ENCODE assay signal across 7 cellular contexts in genomic region chr15:67542462-67543347, GRCh38.
A peak's percentile ranks its signal among the peaks of the same experiment; 100 is the strongest.
DNase-seq lines count a peak whose midpoint lies in the region; TF ChIP-seq lines count a peak whose summit lies in the region.

Gene MAP2K5, plus strand, starts transcription at chr15:67542703. Its CDS starts 633 bp downstream, at chr15:67543336.

- no peaks in the 10 kb centered on the region for H3K36me3 ChIP-seq in mucosa of stomach (ENCODE audit: control insufficient read depth, insufficient read depth, low read length)

- peak within 1 kb of the TSS; percentile 93 for H3K9ac ChIP-seq in mucosa of stomach (ENCODE audit: low read length)

- H3K27me3 ChIP-seq in HL-60 (ENCODE audit: insufficient read depth, poor library complexity, severe bottlenecking) (no peaks in the 10 kb centered on the region), mucosa of stomach (ENCODE audit: control insufficient read depth, insufficient read depth, low read length) (no peaks in the 10 kb centered on the region)

- H3K4me1 ChIP-seq in mucosa of stomach (ENCODE audit: control insufficient read depth, insufficient read depth, low read length): peaks cover 12% of the 10 kb centered on the region

- H3K4me3 ChIP-seq in HL-60 (replicated peaks; ENCODE audit: insufficient read depth, low read length) (peak within 1 kb of the TSS; percentile 72), mucosa of stomach (ENCODE audit: low read length) (peak within 1 kb of the TSS; percentile 88)

- peak; percentile 71 for TF ChIP-seq POLR2A in GM18526 (IDR thresholded peaks at IDR 0.05; ENCODE audit: extremely low read depth, insufficient read length)
- TF ChIP-seq POLR2A in erythroblast (IDR thresholded peaks at IDR 0.05; ENCODE audit: low read length): peak; percentile 78

- no peak for TF ChIP-seq CTCF in HL-60 (IDR thresholded peaks at IDR 0.05; ENCODE audit: insufficient read depth, low read length)

- peak within 1 kb of the TSS; percentile 94 for H3K27ac ChIP-seq in HL-60 (replicated peaks)

- H3K9me3 ChIP-seq in mucosa of stomach (ENCODE audit: control insufficient read depth, low read length): no peaks in the 10 kb centered on the region

- DNase-seq in HL-60 (ENCODE audit: low read depth in 1 of 2, low spot score in 1 of 2) (peak; percentile 66 to 83), OCI-M1 (lab: John Stamatoyannopoulos, UW) (peak; percentile 85), activated T-cell treated with anti-CD3 and anti-CD28 coated beads for 48 hours (ENCODE audit: low read depth) (peak; percentile 82), erythroblast (lab: John Stamatoyannopoulos, UW) (peak; percentile 81 to 87)
- peak; percentile 61 to 68 for DNase-seq in stimulated activated CD8-positive, alpha-beta memory T cell treated with anti-CD3 and anti-CD28 coated beads, Interleukin-4, amount 100 ng/mL, for 4 hours (ENCODE audit: low read depth in 2 of 2, low spot score in 1 of 2)

Comparison
In these comparisons a context has a peak if more than half of its experiments do, and no peak if none do; other contexts are left out.
1. Peak in every context shown above with its lines: DNase-seq, H3K4me3 ChIP-seq and H3K27ac ChIP-seq.